ENCODE assay signal across 7 cellular contexts in the genomic region with DNA sequence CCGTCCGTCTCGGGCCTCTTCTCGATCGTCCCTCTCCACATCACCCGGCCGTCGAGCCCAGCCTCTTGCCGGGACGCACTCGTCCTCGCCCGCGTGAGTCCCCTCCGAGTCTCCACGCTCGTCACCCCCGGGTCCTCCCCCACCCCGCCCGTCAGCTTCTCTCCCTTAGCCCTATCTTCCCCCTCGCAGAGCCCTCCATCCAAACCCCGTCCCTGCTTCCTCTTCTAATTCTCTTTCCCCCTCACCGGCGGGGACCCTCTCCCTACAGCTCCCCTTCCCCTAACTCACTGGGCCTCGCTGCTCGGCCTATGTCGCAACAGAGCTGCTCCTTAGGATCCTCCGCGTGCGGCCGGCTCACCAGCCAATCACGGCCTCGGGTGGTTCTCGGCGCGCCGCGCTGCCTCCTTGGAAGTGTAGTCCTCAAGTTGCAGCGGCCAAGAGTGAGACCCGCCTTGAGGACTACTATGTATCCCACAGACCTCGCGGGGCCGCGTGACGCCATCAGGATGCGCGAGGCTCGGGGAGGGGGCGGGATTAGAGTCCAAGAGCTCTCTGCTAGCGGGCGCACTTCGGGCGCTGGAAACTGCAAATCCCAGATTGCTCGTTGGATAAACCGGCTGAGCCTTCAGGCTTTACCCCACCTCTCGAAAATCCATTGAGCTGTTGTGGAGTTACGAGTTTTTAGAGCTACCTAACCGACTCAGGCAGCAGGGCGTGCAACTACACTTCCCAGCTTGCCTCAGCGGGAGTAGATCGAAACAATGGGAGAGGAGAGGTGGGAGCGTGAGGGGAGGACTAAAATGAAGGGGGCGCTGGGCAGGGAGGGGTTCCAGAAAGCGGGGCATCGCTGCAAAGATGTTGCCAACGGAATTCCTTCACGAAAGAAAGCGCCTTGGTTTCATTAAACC. TPM values are rescaled to one million over a fixed set of nuclear protein-coding genes. Genes with fewer than 3 reads are reported as not detected.
DNase-seq lines count a peak whose midpoint lies in the region; ATAC-seq and TF ChIP-seq lines count a peak whose summit lies in the region.

A gene (minus strand): TSS at position 331 of the 908 bp plus-strand sequence. CDS start 747 bp downstream, outside the sequence.

- peak; percentile 7 for TF ChIP-seq CTCF in hepatocyte (IDR thresholded peaks at IDR 0.05; ENCODE audit: poor library complexity)

- DNase-seq in NCI-H2081 (lab: John Stamatoyannopoulos, UW) (peak; percentile 99), T1000 (lab: John Stamatoyannopoulos, UW) (peak; percentile 90), astrocyte of the hippocampus (ENCODE audit: low read depth, low spot score) (peak; percentile 100), hepatocyte (ENCODE audit: low spot score) (peak; percentile 99), retina (peak; percentile 98)

- WGBS in hepatocyte (ENCODE audit: low lambda C conversion rate, missing lambda C conversion rate) = 1% methylated on average over 47 of the region's 68 CpGs

- no peaks in the 10 kb centered on the region for H3K9me2 ChIP-seq in hepatocyte (replicated peaks; ENCODE audit: insufficient read depth)

- peaks cover 20% of the 10 kb centered on the region for H3K4me1 ChIP-seq in hepatocyte (ENCODE audit: insufficient read depth)

- no peaks in the 10 kb centered on the region for H3K9me3 ChIP-seq in hepatocyte (ENCODE audit: low read depth)

- no peaks in the 10 kb centered on the region for H4K20me1 ChIP-seq in hepatocyte (ENCODE audit: insufficient read depth, poor library complexity, severe bottlenecking)

- peak within 1 kb of the TSS; percentile 97 for H3K4me2 ChIP-seq in hepatocyte

- H3K79me2 ChIP-seq in hepatocyte = peaks cover 22% of the 10 kb centered on the region

- H3K36me3 ChIP-seq in hepatocyte (replicated peaks; ENCODE audit: insufficient read depth, low read depth) = no peaks in the 10 kb centered on the region

- peak within 1 kb of the TSS; percentile 61 for H2AFZ ChIP-seq in hepatocyte

- H3K27ac ChIP-seq in hepatocyte = peak within 1 kb of the TSS; percentile 66

- H3K4me3 ChIP-seq in hepatocyte = peak within 1 kb of the TSS; percentile 51

- ATAC-seq in GM18508 (IDR thresholded peaks at IDR 0.05; ENCODE audit: insufficient read depth, unreplicated experiment) (peak; percentile 93), HG03025 (IDR thresholded peaks at IDR 0.05; ENCODE audit: low FRiP score, unreplicated experiment) (peak; percentile 99)

- no peaks in the 10 kb centered on the region for H3K27me3 ChIP-seq in hepatocyte

RNA-seq across cellular contexts. Expression of the gene that starts here (rescaled TPM):
- 35.3 and 35.8 TPM in 2 replicates for total RNA-seq in hepatocyte
- 25.6 and 32.9 TPM in 2 replicates for polyA plus RNA-seq in hepatocyte

Comparison
In these comparisons a context has a peak if more than half of its experiments do, and no peak if none do; other contexts are left out.
1. Peak in every context shown above with its lines: DNase-seq, ATAC-seq, H3K4me3 ChIP-seq and H3K27ac ChIP-seq.